22 cellular contexts compared by ENCODE assay signal in the genomic region with DNA sequence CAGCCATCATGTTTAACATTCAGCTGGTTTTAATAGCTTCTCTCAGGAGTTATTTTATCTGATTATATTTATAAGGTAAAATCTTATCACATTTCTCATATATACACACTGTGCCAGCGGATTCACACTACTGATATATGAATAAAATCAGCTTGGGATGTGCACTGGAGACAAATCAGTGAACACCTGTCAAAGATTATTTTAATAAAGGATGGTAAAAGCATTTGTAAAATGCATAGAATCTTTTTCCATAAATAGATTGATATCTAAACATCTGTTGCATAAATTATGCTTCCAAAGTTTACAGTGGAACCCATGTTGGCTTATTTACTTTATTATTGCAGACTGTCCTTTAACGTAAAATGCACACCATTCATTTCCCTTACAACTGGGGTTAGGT.
"Had no signal": no experiment of that assay in that cellular context is flagged by ENCODE, and none has a peak within 500 bp of the region (broad histone marks: within the 10 kb centered on the region; RNA-seq: fewer than 3 reads in every experiment).

No MANE protein-coding gene starts in this region.

- H3K9ac ChIP-seq: SK-N-SH had no signal

- H3K9me3 ChIP-seq: SK-N-SH had no signal

- ATAC-seq: Panc1, PC-3, T-helper 17 cell had no signal

- H3K4me2 ChIP-seq: SK-N-SH had no signal

- DNase-seq: KBM-7; MV-4-11; NCI-H1048; NCI-H1417 treated with DMSO at 0.1 percent for 48 hours; NCI-H146; NCI-H1694 treated with DMSO at 0.1 percent for 48 hours; NCI-H1930; NCI-H2081; NCI-H2107; NCI-H2227 treated with DMSO at 0.1 percent for 48 hours; NCI-H524; NCI-H526 treated with DMSO at 0.1 percent for 48 hours; NCI-H774; NK-92 treated with Interleukin-12 subunit alpha and Interleukin-12 subunit beta, amount 100 ng/mL, for 24 hours; PC-3; SHP77; SK-N-SH; T-helper 1 cell; T-helper 17 cell had no signal

- H3K27ac ChIP-seq: HL-60, RWPE1 had no signal
